ENCODE assay signal across 38 cellular contexts in the genomic region with DNA sequence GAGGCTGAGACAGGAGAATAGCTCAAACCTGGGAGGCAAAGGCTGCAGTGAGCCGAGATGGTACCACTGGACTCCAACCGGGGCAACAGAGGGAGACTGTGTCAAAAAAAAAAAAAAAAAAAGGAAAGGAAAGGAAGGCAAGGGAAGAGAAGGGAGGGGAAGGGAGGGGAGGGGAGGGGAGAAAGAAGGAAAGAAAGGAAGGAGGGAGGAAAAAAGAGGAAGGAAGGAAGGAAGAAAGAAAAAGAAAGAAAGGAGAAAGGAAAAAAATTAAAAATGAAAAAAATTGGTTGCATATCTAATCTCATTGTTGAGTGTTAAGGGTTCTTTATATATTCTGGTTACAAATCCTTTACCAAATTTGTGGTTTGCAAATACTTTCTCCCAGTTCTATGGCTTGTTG. TPM values are rescaled to one million over a fixed set of nuclear protein-coding genes. Genes with fewer than 3 reads are reported as not detected.
"Had no signal": no experiment of that assay in that cellular context is flagged by ENCODE, and none has a peak within 500 bp of the region (broad histone marks: within the 10 kb centered on the region; RNA-seq: fewer than 3 reads in every experiment).

No MANE protein-coding gene starts in this region.

- FAIRE-seq: astrocyte, bronchial epithelial cell had no signal

- H3K4me3 ChIP-seq: adrenal gland, ascending aorta, body of pancreas, breast epithelium, cardiac muscle cell had no signal

- H3K36me3 ChIP-seq: adrenal gland, ascending aorta, brain microvascular endothelial cell, breast epithelium, cardiac muscle cell had no signal

- DNase-seq: activated effector memory CD4-positive, alpha-beta T cell treated with anti-CD3 and anti-CD28 coated beads, Interleukin-2, amount 50 U/mL, for 16 hours; activated effector memory CD4-positive, alpha-beta T cell treated with Interleukin-2 at 50 U/mL for 16 hours; activated gamma-delta T cell; activated gamma-delta T cell treated with Interleukin-2 at 50 U/mL for 16 hours; activated naive CD4-positive, alpha-beta T cell; activated naive CD4-positive, alpha-beta T cell treated with anti-CD3 and anti-CD28 coated beads for 36 hours; activated naive CD4-positive, alpha-beta T cell treated with anti-CD3 and anti-CD28 coated beads, Interleukin-2, amount 10 ng/mL, durations not matched to agents 7 days and 5 days; activated naive CD4-positive, alpha-beta T cell treated with anti-CD3 and anti-CD28 coated beads, Interleukin-2, amount 50 U/mL, for 16 hours; activated naive CD4-positive, alpha-beta T cell treated with Interleukin-2 at 50 U/mL for 16 hours; activated naive CD8-positive, alpha-beta T cell treated with anti-CD3 and anti-CD28 coated beads for 36 hours; activated naive CD8-positive, alpha-beta T cell treated with anti-CD3 and anti-CD28 coated beads, Interleukin-2, amount 10 ng/mL, durations not matched to agents 7 days and 5 days; activated naive CD8-positive, alpha-beta T cell treated with anti-CD3 and anti-CD28 coated beads, Interleukin-2, amount 50 U/mL, for 24 hours; activated T-cell treated with anti-CD3 and anti-CD28 coated beads, Interleukin-2, amount 50 U/mL, for 1 hour; activated T-cell treated with anti-CD3 and anti-CD28 coated beads, Interleukin-2, amount 50 U/mL, for 24 hours; activated T-cell treated with anti-CD3 and anti-CD28 coated beads, Interleukin-2, amount 50 U/mL, for 4 hours; activated T-cell treated with anti-CD3 and anti-CD28 coated beads, Interleukin-2, amount 50 U/mL, for 48 hours; activated T-cell treated with anti-CD3 and anti-CD28 coated beads, Interleukin-2, amount 50 U/mL, for 72 hours; adrenal gland; amniotic stem cell; amygdala; anterior cingulate cortex; aorta; body of pancreas; brain microvascular endothelial cell; caudate nucleus; central memory CD4-positive, alpha-beta T cell; cerebellar nuclear complex had no signal

- H3K27ac ChIP-seq: adrenal gland, ascending aorta, body of pancreas, brain microvascular endothelial cell, breast epithelium, cardiac muscle cell had no signal

- H3K4me1 ChIP-seq: ascending aorta, breast epithelium had no signal

- ATAC-seq: activated naive CD8-positive, alpha-beta T cell treated with anti-CD3 and anti-CD28 coated beads, Interleukin-2, amount 50 U/mL, for 24 hours; activated T-cell treated with anti-CD3 and anti-CD28 coated beads, Interleukin-2, amount 50 U/mL, for 4 hours; activated T-cell treated with anti-CD3 and anti-CD28 coated beads, Interleukin-2, amount 50 U/mL, for 72 hours; activated T-helper 17 cell treated with anti-CD3 and anti-CD28 coated beads, Interleukin-2, amount 50 U/mL, for 72 hours; body of pancreas had no signal

- H3K27me3 ChIP-seq: adrenal gland, ascending aorta, body of pancreas, brain microvascular endothelial cell, cardiac muscle cell had no signal

- H3K9me3 ChIP-seq: adrenal gland, ascending aorta, body of pancreas, breast epithelium had no signal

RNA-seq across cellular contexts. Expression of a gene that starts 45.7 kb away (rescaled TPM):
- total RNA-seq: activated naive CD4-positive, alpha-beta T cell treated with anti-CD3 and anti-CD28 coated beads for 36 hours; activated naive CD8-positive, alpha-beta T cell treated with anti-CD3 and anti-CD28 coated beads for 36 hours; activated naive CD8-positive, alpha-beta T cell treated with anti-CD3 and anti-CD28 coated beads, Interleukin-2, amount 10 ng/mL, durations not matched to agents 7 days and 5 days; activated T-cell treated with anti-CD3 and anti-CD28 coated beads, Interleukin-2, amount 50 U/mL, for 4 hours; activated T-cell treated with anti-CD3 and anti-CD28 coated beads, Interleukin-2, amount 50 U/mL, for 72 hours; activated T-helper 1 cell treated with anti-CD3 and anti-CD28 coated beads, Interleukin-12 subunit alpha, Interleukin-12 subunit beta, Interleukin-2, Interleukin-4 antibody, amounts not matched to agents 30 ng/mL and 10 ng/mL and 1 ng/mL, durations not matched to agents 14 hours and 24 hours and 36 hours; activated T-helper 17 cell treated with anti-CD3 and anti-CD28 coated beads, Interleukin-2, amount 50 U/mL, for 72 hours; activated T-helper 2 cell treated with anti-CD3 and anti-CD28 coated beads, Interferon-gamma antibody, Interleukin-2, Interleukin-4, amounts not matched to agents 10 μg/mL and 5 μg/mL and 100 μg/mL, durations not matched to agents 14 hours and 24 hours and 36 hours; adrenal gland; aorta; ascending aorta; astrocyte; body of pancreas; bronchial epithelial cell; cardiac muscle cell; cardiac septum; cerebellum had no signal
- polyA plus RNA-seq: adipose tissue, adrenal gland, cardiac muscle cell had no signal
